Comparison of ENCODE assay signal across 17 cellular contexts in genomic region chr10:125584954-125585353, GRCh38.
"Had no signal": no experiment of that assay in that cellular context is flagged by ENCODE, and none has a peak within 500 bp of the region (broad histone marks: within the 10 kb centered on the region; RNA-seq: fewer than 3 reads in every experiment).

No MANE protein-coding gene starts in this region.

- H3K27me3 ChIP-seq: adrenal gland, colonic mucosa, gastroesophageal sphincter, left lung, thyroid gland had no signal

- FAIRE-seq: islet of Langerhans had no signal

- H3K4me3 ChIP-seq: adrenal gland, colonic mucosa, gastroesophageal sphincter, heart right ventricle, left lung, thyroid gland had no signal

- H3K27ac ChIP-seq: adrenal gland, colonic mucosa, gastroesophageal sphincter, heart right ventricle, left lung, thyroid gland had no signal

- H3K9me3 ChIP-seq: adrenal gland, colonic mucosa, gastroesophageal sphincter, heart right ventricle, left lung, thyroid gland had no signal

- H3K36me3 ChIP-seq: adrenal gland, colonic mucosa, gastroesophageal sphincter, heart right ventricle, left lung, thyroid gland had no signal

- H3K4me1 ChIP-seq: adrenal gland, colonic mucosa, gastroesophageal sphincter, heart right ventricle, left lung, thyroid gland had no signal

- ATAC-seq: activated CD4-positive, alpha-beta T cell treated with anti-CD3 and anti-CD28 coated beads for 36 hours; gastroesophageal sphincter; heart right ventricle; left lung; natural killer cell treated with Interleukin-12 subunit alpha and Interleukin-12 subunit beta and Interleukin-15 and Interleukin-18, amount 100 ng/mL, for 72 hours; stimulated activated memory B cell treated with anti-CD40 and anti-IgM and Interleukin-4, amounts not matched to agents 10 μg/mL and 1 μg/mL and 100 μg/mL, for 72 hours had no signal

- DNase-seq: activated CD4-positive, alpha-beta memory T cell treated with anti-CD3 and anti-CD28 coated beads, Interleukin-2, amount 10 ng/mL, durations not matched to agents 7 days and 5 days; activated CD4-positive, alpha-beta T cell treated with anti-CD3 and anti-CD28 coated beads for 36 hours; activated effector memory CD4-positive, alpha-beta T cell treated with Interleukin-2 at 50 U/mL for 16 hours; activated T-cell treated with anti-CD3 and anti-CD28 coated beads, Interleukin-2, amount 50 U/mL, for 24 hours; adrenal gland; caudate nucleus; colonic mucosa; effector CD4-positive, alpha-beta T cell; heart right ventricle; left lung; retina; T-helper 2 cell; thyroid gland had no signal
